Comparison of ENCODE assay signal across 1 cellular context in genomic region chr1:15714438-15715136, GRCh38.
TF ChIP-seq lines count a peak whose summit lies in the region.

No MANE protein-coding gene starts in this region.

TF ChIP-seq in GM23338, 12 proteins besides CTCF, POLR2A, EP300 and RAD21 (continued from another document):
- no peak for TF ChIP-seq ZNF462 (CRISPR knock-in tag; IDR thresholded peaks at IDR 0.05)
- TF ChIP-seq ZNF331 (CRISPR knock-in tag; IDR thresholded peaks at IDR 0.05; ENCODE audit: low read depth), result no peak
- no peak for TF ChIP-seq POLR2AphosphoS5 (IDR thresholded peaks at IDR 0.05; ENCODE audit: low read depth)
- TF ChIP-seq ZNF114 (CRISPR knock-in tag; IDR thresholded peaks at IDR 0.05), result no peak
